In the genomic region with DNA sequence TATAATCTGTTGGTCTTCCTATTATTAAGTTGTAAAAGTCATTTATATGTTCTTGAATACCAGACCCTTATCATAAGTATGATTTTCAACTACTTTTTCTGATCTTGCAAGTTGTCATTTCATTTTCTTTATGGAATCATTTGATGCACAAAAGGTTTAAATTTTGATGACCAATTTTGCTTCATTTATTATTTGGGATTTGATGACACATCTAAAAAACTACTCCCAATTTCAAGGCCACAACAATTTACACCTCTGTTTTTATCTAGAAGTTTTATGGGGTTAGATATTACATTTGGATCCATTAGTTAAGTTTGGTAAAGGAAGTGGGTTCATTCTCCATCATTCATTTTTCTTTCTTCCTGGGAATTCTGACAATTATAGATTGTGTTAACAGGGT, we compare ENCODE assay signal across 34 cellular contexts.
"Had no signal": no experiment of that assay in that cellular context is flagged by ENCODE, and none has a peak within 500 bp of the region (broad histone marks: within the 10 kb centered on the region; RNA-seq: fewer than 3 reads in every experiment).

No MANE protein-coding gene starts in this region.

- H3K27ac ChIP-seq: KMS-11 had no signal

- H3K36me3 ChIP-seq: MG63 had no signal

- H3K27me3 ChIP-seq: MG63 had no signal

- DNase-seq: Kasumi-1, MG63, MM.1S, MV-4-11, NCI-H1048, NCI-H1092, NCI-H1092 treated with DMSO at 0.1 percent for 48 hours, NCI-H1105, NCI-H1105 treated with DMSO at 0.1 percent for 48 hours, NCI-H1417, NCI-H1417 treated with DMSO at 0.1 percent for 48 hours, NCI-H1436, NCI-H1436 treated with DMSO at 0.1 percent for 48 hours, NCI-H146, NCI-H1694, NCI-H1694 treated with DMSO at 0.1 percent for 48 hours, NCI-H187, NCI-H187 treated with DMSO at 0.1 percent for 48 hours, NCI-H1930, NCI-H2029, NCI-H2029 treated with DMSO at 0.1 percent for 48 hours, NCI-H2081, NCI-H2081 treated with DMSO at 0.1 percent for 48 hours, NCI-H2107, NCI-H2171, NCI-H2227 treated with DMSO at 0.1 percent for 48 hours, NCI-H226, NCI-H345, NCI-H446, NCI-H446 treated with DMSO at 0.1 percent for 48 hours, NCI-H510A, NCI-H510A treated with DMSO at 0.1 percent for 48 hours, NCI-H524 had no signal

- H3K9me3 ChIP-seq: MG63 had no signal

- H3K9ac ChIP-seq: KMS-11 had no signal

- H3K4me2 ChIP-seq: KMS-11 had no signal

- H3K4me3 ChIP-seq: MG63 had no signal
